In genomic region chr4:145234086-145234694, GRCh38 we compare ENCODE assay signal across 8 cellular contexts. TPM values are rescaled to one million over a fixed set of nuclear protein-coding genes. Genes with fewer than 3 reads are reported as not detected.
DNase-seq lines count a peak whose midpoint lies in the region; ATAC-seq and TF ChIP-seq lines count a peak whose summit lies in the region.

No MANE protein-coding gene starts in this region.

- H3K79me2 ChIP-seq in Karpas-422 (ENCODE audit: low read length) = no peaks in the 10 kb centered on the region

- H3K27me3 ChIP-seq in Karpas-422 (ENCODE audit: low read length) (no peaks in the 10 kb centered on the region), SJSA1 (replicated peaks) (no peaks in the 10 kb centered on the region), ascending aorta (no peaks in the 10 kb centered on the region), iPS DF 6.9 (ENCODE audit: control insufficient read depth, insufficient read depth, low read length) (no peaks in the 10 kb centered on the region)

- H3K27ac ChIP-seq in Karpas-422 (ENCODE audit: low read length) (no peak overlapping the region), SJSA1 (no peak overlapping the region), ascending aorta (no peak overlapping the region), iPS DF 6.9 (ENCODE audit: low read length) (no peak overlapping the region)

- no peak overlapping the region for H2AFZ ChIP-seq in Karpas-422 (ENCODE audit: low read length)

- no peak overlapping the region for H3K4me2 ChIP-seq in Karpas-422 (ENCODE audit: low read depth, low read length, poor library complexity, severe bottlenecking)

- peak; percentile 19 to 56 (median 32) for TF ChIP-seq CTCF in ascending aorta (IDR thresholded peaks at IDR 0.05)

- WGBS in iPS DF 6.9 (ENCODE audit: insufficient coverage, insufficient read length) = no CpG with 5 or more reads among the region's 1 CpG

- H3K4me1 ChIP-seq in Karpas-422 (ENCODE audit: low read length) (no peaks in the 10 kb centered on the region), SJSA1 (replicated peaks) (no peaks in the 10 kb centered on the region), ascending aorta (no peaks in the 10 kb centered on the region), iPS DF 6.9 (ENCODE audit: control insufficient read depth, insufficient read depth, low read length) (no peaks in the 10 kb centered on the region)

- intact Hi-C loops in ascending aorta (cut with DNase I) = loop anchor here (5.0 to 10.0 kb wide), 2 partner anchors 321 to 383 kb away; partner anchors contain the start of gene MMAA

- H3K9me3 ChIP-seq in Karpas-422 (ENCODE audit: low read length) = no peaks in the 10 kb centered on the region
- H3K9me3 ChIP-seq in SJSA1 (replicated peaks) = no peaks in the 10 kb centered on the region
- H3K9me3 ChIP-seq in ascending aorta = no peaks in the 10 kb centered on the region
- no peaks in the 10 kb centered on the region for H3K9me3 ChIP-seq in iPS DF 6.9 (ENCODE audit: control insufficient read depth, insufficient read depth, low read length)

- H3K4me3 ChIP-seq in Karpas-422 (ENCODE audit: low read length) = no peak overlapping the region
- no peak overlapping the region for H3K4me3 ChIP-seq in SJSA1
- H3K4me3 ChIP-seq in ascending aorta = no peak overlapping the region
- H3K4me3 ChIP-seq in iPS DF 6.9 (ENCODE audit: low read length) = no peak overlapping the region

- DNase-seq in DMS79 treated with DMSO at 0.1 percent for 48 hours (lab: John Stamatoyannopoulos, UW) = peak; percentile 3
- no peak for DNase-seq in DMS79 (lab: John Stamatoyannopoulos, UW)
- DNase-seq in Karpas-422 = peak; percentile 91
- peak; percentile 49 to 57 for DNase-seq in SJSA1 (ENCODE audit: low read depth in 1 of 2, low spot score in 2 of 2)
- no peak for DNase-seq in ascending aorta (ENCODE audit: low spot score in 2 of 2)
- peak; percentile 48 for DNase-seq in iPS DF 6.9 (ENCODE audit: low read depth, low spot score)
- peak; percentile 9 to 51 for DNase-seq in stimulated activated CD4-positive, alpha-beta T cell treated with anti-CD3 and anti-CD28 coated beads, Interleukin-15, amount 100 ng/mL, for 48 hours (ENCODE audit: low read depth in 2 of 2)

- H3K9ac ChIP-seq in Karpas-422 (ENCODE audit: low read length) = no peak overlapping the region

- peak; percentile 99 for ATAC-seq in GM21786 (IDR thresholded peaks at IDR 0.05; ENCODE audit: unreplicated experiment)

- no peaks in the 10 kb centered on the region for H3K9me2 ChIP-seq in Karpas-422 (replicated peaks; ENCODE audit: insufficient read depth, low read length)

- H4K20me1 ChIP-seq in Karpas-422 (ENCODE audit: insufficient read depth, low read depth, low read length) = no peaks in the 10 kb centered on the region

- H3K36me3 ChIP-seq in Karpas-422 (ENCODE audit: insufficient read depth, low read length) (no peaks in the 10 kb centered on the region), SJSA1 (no peaks in the 10 kb centered on the region), ascending aorta (no peaks in the 10 kb centered on the region), iPS DF 6.9 (ENCODE audit: control insufficient read depth, insufficient read depth, low read length) (no peaks in the 10 kb centered on the region)

RNA-seq across cellular contexts. Expression of gene OTUD4, which starts 53.8 kb away (rescaled TPM):
- 18.2 and 62.1 TPM in 2 replicates for total RNA-seq in Karpas-422 (2014; rRNA removed; shearing (Covaris generic); ENCODE audit: low replicate concordance)
- total RNA-seq in SJSA1 (2014; rRNA removed; shearing (Covaris generic)) = 7.8 and 9.0 TPM in 2 replicates
- 81.4 TPM for total RNA-seq in ascending aorta

Comparison
In these comparisons a context has a peak if more than half of its experiments do, and no peak if none do; other contexts are left out.
1. DNase-seq: peak in DMS79 treated with DMSO at 0.1 percent for 48 hours (single experiment), Karpas-422 (single experiment), SJSA1 (2 of 2), iPS DF 6.9 (single experiment) and stimulated activated CD4-positive, alpha-beta T cell treated with anti-CD3 and anti-CD28 coated beads, Interleukin-15, amount 100 ng/mL, for 48 hours (2 of 2); none in DMS79 (single experiment) and ascending aorta (0 of 2).